ENCODE assay signal across 8 cellular contexts in the genomic region with DNA sequence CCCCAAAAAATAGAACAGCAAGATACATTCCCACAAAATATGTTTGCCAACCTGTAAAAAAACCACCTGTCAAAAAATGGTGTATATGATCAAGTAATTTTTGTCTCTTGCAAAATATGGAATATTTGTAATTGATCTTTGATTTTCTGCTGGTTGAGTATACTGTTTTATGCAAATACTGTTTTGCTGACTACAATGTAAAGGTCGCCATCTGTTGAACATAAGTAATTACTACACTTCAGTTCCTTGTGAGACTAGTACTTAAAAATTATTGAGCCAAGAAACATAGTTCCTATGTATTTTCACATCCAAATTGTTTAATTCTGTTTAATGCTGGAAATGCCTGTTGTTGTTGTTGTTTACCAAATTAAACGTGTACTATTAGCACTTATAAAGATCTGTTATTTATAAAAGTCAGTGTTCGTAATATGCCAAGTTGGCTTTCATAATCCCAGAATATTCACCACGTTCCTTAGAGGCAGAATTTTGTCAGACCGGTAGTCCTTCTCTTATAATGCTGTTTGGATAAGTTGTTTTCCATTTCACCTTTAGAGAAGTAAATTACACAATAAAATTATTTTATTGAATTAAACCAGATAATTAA.
DNase-seq lines count a peak whose midpoint lies in the region; ATAC-seq and TF ChIP-seq lines count a peak whose summit lies in the region.

No MANE protein-coding gene starts in this region.

- no peak overlapping the region for H3K27ac ChIP-seq in KMS-11

- CTCF ChIA-PET in activated naive CD4-positive, alpha-beta T cell treated with anti-CD3 and anti-CD28 coated beads for 36 hours (lab: Charles Lee) = interaction anchor here (0.6 to 1.8 kb wide), 3 partner anchors 9 to 189 kb away, joined by 3 to 13 read pairs (median 10); no protein-coding TSS in a partner anchor

- no peak overlapping the region for H2AFZ ChIP-seq in KMS-11 (ENCODE audit: low read depth)

- TF ChIP-seq CTCF in KMS-11 (conservative IDR thresholded peaks at IDR 0.05; ENCODE audit: low read depth, low read length) = peak; percentile 84
- peak; percentile 26 for TF ChIP-seq CTCF in foreskin fibroblast (IDR thresholded peaks at IDR 0.05; ENCODE audit: low read depth, low read length)

- no peak overlapping the region for H3K9ac ChIP-seq in KMS-11

- H3K27me3 ChIP-seq in KMS-11 (ENCODE audit: insufficient read depth, low read depth) = no peaks in the 10 kb centered on the region

- no peaks in the 10 kb centered on the region for H3K4me1 ChIP-seq in KMS-11 (ENCODE audit: low read depth, poor library complexity, severe bottlenecking)

- H3K4me1 Mint-ChIP-seq in activated naive CD4-positive, alpha-beta T cell treated with anti-CD3 and anti-CD28 coated beads for 36 hours (ENCODE audit: low read depth) = no peaks in the 10 kb centered on the region

- H3K4me3 Mint-ChIP-seq in activated naive CD4-positive, alpha-beta T cell treated with anti-CD3 and anti-CD28 coated beads for 36 hours = no peak overlapping the region

- ATAC-seq in GM21528 (IDR thresholded peaks at IDR 0.05; ENCODE audit: low FRiP score, unreplicated experiment) = peak; percentile 84
- ATAC-seq in SK-N-SH treated with all-trans-retinoic acid at 6 μM for 48 hours = peak; percentile 81

- no peak overlapping the region for H3K27ac Mint-ChIP-seq in activated naive CD4-positive, alpha-beta T cell treated with anti-CD3 and anti-CD28 coated beads for 36 hours

- H3K36me3 ChIP-seq in KMS-11 (ENCODE audit: insufficient read depth) = no peaks in the 10 kb centered on the region

- peaks cover 3% of the 10 kb centered on the region for H3K36me3 Mint-ChIP-seq in activated naive CD4-positive, alpha-beta T cell treated with anti-CD3 and anti-CD28 coated beads for 36 hours (ENCODE audit: low read depth)

- H3K9me3 Mint-ChIP-seq in activated naive CD4-positive, alpha-beta T cell treated with anti-CD3 and anti-CD28 coated beads for 36 hours = no peaks in the 10 kb centered on the region

- DNase-seq in NCI-H2171 treated with DMSO at 0.1 percent for 48 hours (lab: John Stamatoyannopoulos, UW) (peak; percentile 43), NCI-H2171 (lab: John Stamatoyannopoulos, UW) (no peak), foreskin fibroblast (peak; percentile 22 to 67), skeletal muscle cell (ENCODE audit: low read depth) (peak; percentile 16)
- DNase-seq in activated naive CD4-positive, alpha-beta T cell treated with anti-CD3 and anti-CD28 coated beads for 36 hours = no peak

- H3K4me3 ChIP-seq in KMS-11 (IDR thresholded peaks at IDR 0.05; ENCODE audit: insufficient read depth, low read depth, low read length) = no peak overlapping the region
- no peak overlapping the region for H3K4me3 ChIP-seq in foreskin fibroblast (ENCODE audit: low read depth in 1 of 2, low read length in 2 of 2)
- H3K4me3 ChIP-seq in skeletal muscle cell (ENCODE audit: low read depth, low read length) = no peak overlapping the region

- no peaks in the 10 kb centered on the region for H3K27me3 Mint-ChIP-seq in activated naive CD4-positive, alpha-beta T cell treated with anti-CD3 and anti-CD28 coated beads for 36 hours (ENCODE audit: low read depth)

- H3K79me2 ChIP-seq in KMS-11 (ENCODE audit: insufficient read depth, low read depth) = no peaks in the 10 kb centered on the region

- intact Hi-C loops in activated naive CD4-positive, alpha-beta T cell treated with anti-CD3 and anti-CD28 coated beads for 36 hours (cut with micrococcal nuclease) = loop anchor here (1.0 kb wide), 3 partner anchors 145 to 292 kb away; a partner anchor contains a TSS

- no peaks in the 10 kb centered on the region for H4K20me1 ChIP-seq in KMS-11 (ENCODE audit: insufficient read depth)

- H3K4me2 ChIP-seq in KMS-11 = no peak overlapping the region

TF ChIP-seq in SK-N-SH treated with all-trans-retinoic acid at 6 μM for 48 hours, 23 proteins besides CTCF, POLR2A, EP300 and RAD21:
- TF ChIP-seq, protein P1, sequence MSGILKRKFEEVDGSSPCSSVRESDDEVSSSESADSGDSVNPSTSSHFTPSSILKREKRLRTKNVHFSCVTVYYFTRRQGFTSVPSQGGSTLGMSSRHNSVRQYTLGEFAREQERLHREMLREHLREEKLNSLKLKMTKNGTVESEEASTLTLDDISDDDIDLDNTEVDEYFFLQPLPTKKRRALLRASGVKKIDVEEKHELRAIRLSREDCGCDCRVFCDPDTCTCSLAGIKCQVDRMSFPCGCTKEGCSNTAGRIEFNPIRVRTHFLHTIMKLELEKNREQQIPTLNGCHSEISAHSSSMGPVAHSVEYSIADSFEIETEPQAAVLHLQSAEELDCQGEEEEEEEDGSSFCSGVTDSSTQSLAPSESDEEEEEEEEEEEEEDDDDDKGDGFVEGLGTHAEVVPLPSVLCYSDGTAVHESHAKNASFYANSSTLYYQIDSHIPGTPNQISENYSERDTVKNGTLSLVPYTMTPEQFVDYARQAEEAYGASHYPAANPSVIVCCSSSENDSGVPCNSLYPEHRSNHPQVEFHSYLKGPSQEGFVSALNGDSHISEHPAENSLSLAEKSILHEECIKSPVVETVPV (CRISPR knock-in tag; IDR thresholded peaks at IDR 0.05) = no peak
- TF ChIP-seq SNAI2 (CRISPR knock-in tag; IDR thresholded peaks at IDR 0.05) (no peak), ZNF70 (CRISPR knock-in tag; IDR thresholded peaks at IDR 0.05) (no peak), CSDC2 (CRISPR knock-in tag; IDR thresholded peaks at IDR 0.05) (no peak), ESRRG (CRISPR knock-in tag; IDR thresholded peaks at IDR 0.05) (no peak), TOX (CRISPR knock-in tag; IDR thresholded peaks at IDR 0.05; ENCODE audit: borderline replicate concordance) (no peak), ZFP3 (CRISPR knock-in tag; IDR thresholded peaks at IDR 0.05) (no peak), ISL1 (CRISPR knock-in tag; IDR thresholded peaks at IDR 0.05) (no peak), BACH2 (CRISPR knock-in tag; IDR thresholded peaks at IDR 0.05; ENCODE audit: borderline replicate concordance) (no peak), ZC3H10 (CRISPR knock-in tag; IDR thresholded peaks at IDR 0.05) (no peak), ZNF8 (CRISPR knock-in tag; IDR thresholded peaks at IDR 0.05) (no peak), TCF4 (CRISPR knock-in tag; IDR thresholded peaks at IDR 0.05; ENCODE audit: borderline replicate concordance) (no peak), ZNF565 (CRISPR knock-in tag; conservative IDR thresholded peaks at IDR 0.05; ENCODE audit: low read depth) (no peak), GLIS3 (CRISPR knock-in tag; IDR thresholded peaks at IDR 0.05) (no peak)
- TF ChIP-seq, protein P2, sequence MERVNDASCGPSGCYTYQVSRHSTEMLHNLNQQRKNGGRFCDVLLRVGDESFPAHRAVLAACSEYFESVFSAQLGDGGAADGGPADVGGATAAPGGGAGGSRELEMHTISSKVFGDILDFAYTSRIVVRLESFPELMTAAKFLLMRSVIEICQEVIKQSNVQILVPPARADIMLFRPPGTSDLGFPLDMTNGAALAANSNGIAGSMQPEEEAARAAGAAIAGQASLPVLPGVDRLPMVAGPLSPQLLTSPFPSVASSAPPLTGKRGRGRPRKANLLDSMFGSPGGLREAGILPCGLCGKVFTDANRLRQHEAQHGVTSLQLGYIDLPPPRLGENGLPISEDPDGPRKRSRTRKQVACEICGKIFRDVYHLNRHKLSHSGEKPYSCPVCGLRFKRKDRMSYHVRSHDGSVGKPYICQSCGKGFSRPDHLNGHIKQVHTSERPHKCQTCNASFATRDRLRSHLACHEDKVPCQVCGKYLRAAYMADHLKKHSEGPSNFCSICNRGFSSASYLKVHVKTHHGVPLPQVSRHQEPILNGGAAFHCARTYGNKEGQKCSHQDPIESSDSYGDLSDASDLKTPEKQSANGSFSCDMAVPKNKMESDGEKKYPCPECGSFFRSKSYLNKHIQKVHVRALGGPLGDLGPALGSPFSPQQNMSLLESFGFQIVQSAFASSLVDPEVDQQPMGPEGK (CRISPR knock-in tag; IDR thresholded peaks at IDR 0.05; ENCODE audit: borderline replicate concordance) = no peak
- TF ChIP-seq, protein P3, sequence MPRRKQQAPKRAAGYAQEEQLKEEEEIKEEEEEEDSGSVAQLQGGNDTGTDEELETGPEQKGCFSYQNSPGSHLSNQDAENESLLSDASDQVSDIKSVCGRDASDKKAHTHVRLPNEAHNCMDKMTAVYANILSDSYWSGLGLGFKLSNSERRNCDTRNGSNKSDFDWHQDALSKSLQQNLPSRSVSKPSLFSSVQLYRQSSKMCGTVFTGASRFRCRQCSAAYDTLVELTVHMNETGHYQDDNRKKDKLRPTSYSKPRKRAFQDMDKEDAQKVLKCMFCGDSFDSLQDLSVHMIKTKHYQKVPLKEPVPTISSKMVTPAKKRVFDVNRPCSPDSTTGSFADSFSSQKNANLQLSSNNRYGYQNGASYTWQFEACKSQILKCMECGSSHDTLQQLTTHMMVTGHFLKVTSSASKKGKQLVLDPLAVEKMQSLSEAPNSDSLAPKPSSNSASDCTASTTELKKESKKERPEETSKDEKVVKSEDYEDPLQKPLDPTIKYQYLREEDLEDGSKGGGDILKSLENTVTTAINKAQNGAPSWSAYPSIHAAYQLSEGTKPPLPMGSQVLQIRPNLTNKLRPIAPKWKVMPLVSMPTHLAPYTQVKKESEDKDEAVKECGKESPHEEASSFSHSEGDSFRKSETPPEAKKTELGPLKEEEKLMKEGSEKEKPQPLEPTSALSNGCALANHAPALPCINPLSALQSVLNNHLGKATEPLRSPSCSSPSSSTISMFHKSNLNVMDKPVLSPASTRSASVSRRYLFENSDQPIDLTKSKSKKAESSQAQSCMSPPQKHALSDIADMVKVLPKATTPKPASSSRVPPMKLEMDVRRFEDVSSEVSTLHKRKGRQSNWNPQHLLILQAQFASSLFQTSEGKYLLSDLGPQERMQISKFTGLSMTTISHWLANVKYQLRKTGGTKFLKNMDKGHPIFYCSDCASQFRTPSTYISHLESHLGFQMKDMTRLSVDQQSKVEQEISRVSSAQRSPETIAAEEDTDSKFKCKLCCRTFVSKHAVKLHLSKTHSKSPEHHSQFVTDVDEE (CRISPR knock-in tag; IDR thresholded peaks at IDR 0.05) = no peak

Comparison
In these comparisons a context has a peak if more than half of its experiments do, and no peak if none do; other contexts are left out.
1. DNase-seq: peak in NCI-H2171 treated with DMSO at 0.1 percent for 48 hours (single experiment), foreskin fibroblast (2 of 2) and skeletal muscle cell (single experiment); none in NCI-H2171 (single experiment) and activated naive CD4-positive, alpha-beta T cell treated with anti-CD3 and anti-CD28 coated beads for 36 hours (single experiment).